ENCODE assay signal across 30 cellular contexts in genomic region chr5:123500476-123500875, GRCh38.
"Had no signal": no experiment of that assay in that cellular context is flagged by ENCODE, and none has a peak within 500 bp of the region (broad histone marks: within the 10 kb centered on the region; RNA-seq: fewer than 3 reads in every experiment).

No MANE protein-coding gene starts in this region.

- H3K4me3 Mint-ChIP-seq: dendritic cell treated with granulocyte-macrophage colony-stimulating factor and Interleukin-4, amounts not matched to agents 40 ng/mL and 50 ng/mL, for 4 days; endodermal cell; mesothelial cell of epicardium; naive B cell; natural killer cell treated with Interleukin-12 subunit alpha and Interleukin-12 subunit beta and Interleukin-15 and Interleukin-18, amount 100 ng/mL, for 72 hours; neural crest cell; stimulated activated naive B cell treated with anti-CD40 and anti-IgM and Interleukin-4, amounts not matched to agents 10 μg/mL and 1 μg/mL and 100 μg/mL, for 72 hours; stimulated activated naive CD8-positive, alpha-beta T cell treated with anti-CD3 and anti-CD28 coated beads, Interleukin-15, Interleukin-2, amounts not matched to agents 100 ng/mL and 50 ng/mL, for 24 hours had no signal

- H3K27ac ChIP-seq: colonic mucosa, epithelial cell of prostate, heart right ventricle, left lung, neutrophil, prostate gland, right atrium auricular region, thoracic aorta, tibial nerve, upper lobe of left lung, vagina had no signal

- H3K36me3 Mint-ChIP-seq: mesothelial cell of epicardium; naive B cell; natural killer cell treated with Interleukin-12 subunit alpha and Interleukin-12 subunit beta and Interleukin-15 and Interleukin-18, amount 100 ng/mL, for 72 hours; stimulated activated naive B cell treated with anti-CD40 and anti-IgM and Interleukin-4, amounts not matched to agents 10 μg/mL and 1 μg/mL and 100 μg/mL, for 72 hours had no signal

- ATAC-seq: esophagus mucosa; heart right ventricle; left lung; mucosa of descending colon; natural killer cell treated with Interleukin-12 subunit alpha and Interleukin-12 subunit beta and Interleukin-15 and Interleukin-18, amount 100 ng/mL, for 72 hours; sciatic nerve; stimulated activated naive B cell treated with anti-CD40 and anti-IgM and Interleukin-4, amounts not matched to agents 10 μg/mL and 1 μg/mL and 100 μg/mL, for 72 hours had no signal

- DNase-seq: colonic mucosa; effector CD8-positive, alpha-beta T cell; endodermal cell; foreskin melanocyte; glutamatergic neuron; heart right ventricle; hippocampal formation; left cardiac atrium; left lung; mesenchymal stem cell; mucosa of descending colon; naive B cell; stimulated activated CD4-positive, alpha-beta T cell treated with anti-CD3 and anti-CD28 coated beads, Interleukin-15, amount 100 ng/mL, for 24 hours; stimulated activated CD4-positive, alpha-beta T cell treated with anti-CD3 and anti-CD28 coated beads, Interleukin-2, amount 100 ng/mL, for 48 hours; stimulated activated naive B cell treated with anti-CD40 and anti-IgM and Interleukin-4, amounts not matched to agents 10 μg/mL and 1 μg/mL and 100 μg/mL, for 72 hours; upper lobe of left lung had no signal

- H3K4me3 ChIP-seq: colonic mucosa, heart right ventricle, left lung, mucosa of descending colon, prostate gland, right atrium auricular region, thoracic aorta, tibial nerve, upper lobe of left lung, vagina had no signal

- H3K9me3 Mint-ChIP-seq: dendritic cell treated with granulocyte-macrophage colony-stimulating factor and Interleukin-4, amounts not matched to agents 40 ng/mL and 50 ng/mL, for 4 days; endodermal cell; mesothelial cell of epicardium; naive B cell; natural killer cell treated with Interleukin-12 subunit alpha and Interleukin-12 subunit beta and Interleukin-15 and Interleukin-18, amount 100 ng/mL, for 72 hours; neural crest cell; stimulated activated naive B cell treated with anti-CD40 and anti-IgM and Interleukin-4, amounts not matched to agents 10 μg/mL and 1 μg/mL and 100 μg/mL, for 72 hours; stimulated activated naive CD8-positive, alpha-beta T cell treated with anti-CD3 and anti-CD28 coated beads, Interleukin-15, Interleukin-2, amounts not matched to agents 100 ng/mL and 50 ng/mL, for 24 hours had no signal

- H3K27ac Mint-ChIP-seq: dendritic cell treated with granulocyte-macrophage colony-stimulating factor and Interleukin-4, amounts not matched to agents 40 ng/mL and 50 ng/mL, for 4 days; endodermal cell; mesothelial cell of epicardium; naive B cell; natural killer cell treated with Interleukin-12 subunit alpha and Interleukin-12 subunit beta and Interleukin-15 and Interleukin-18, amount 100 ng/mL, for 72 hours; stimulated activated naive B cell treated with anti-CD40 and anti-IgM and Interleukin-4, amounts not matched to agents 10 μg/mL and 1 μg/mL and 100 μg/mL, for 72 hours; stimulated activated naive CD8-positive, alpha-beta T cell treated with anti-CD3 and anti-CD28 coated beads, Interleukin-15, Interleukin-2, amounts not matched to agents 100 ng/mL and 50 ng/mL, for 24 hours had no signal

- H3K27me3 ChIP-seq: colonic mucosa, heart right ventricle, left lung, neutrophil, right atrium auricular region, tibial nerve, upper lobe of left lung, vagina had no signal

- H3K36me3 ChIP-seq: colonic mucosa, heart right ventricle, left lung, neutrophil, prostate gland, right atrium auricular region, thoracic aorta, tibial nerve, upper lobe of left lung, vagina had no signal

- H3K27me3 Mint-ChIP-seq: dendritic cell treated with granulocyte-macrophage colony-stimulating factor and Interleukin-4, amounts not matched to agents 40 ng/mL and 50 ng/mL, for 4 days; stimulated activated naive CD8-positive, alpha-beta T cell treated with anti-CD3 and anti-CD28 coated beads, Interleukin-15, Interleukin-2, amounts not matched to agents 100 ng/mL and 50 ng/mL, for 24 hours had no signal

- H3K4me1 Mint-ChIP-seq: endodermal cell; naive B cell; neural crest cell; stimulated activated naive B cell treated with anti-CD40 and anti-IgM and Interleukin-4, amounts not matched to agents 10 μg/mL and 1 μg/mL and 100 μg/mL, for 72 hours had no signal

- H3K9me3 ChIP-seq: colonic mucosa, heart right ventricle, left lung, mucosa of descending colon, neutrophil, prostate gland, right atrium auricular region, thoracic aorta, tibial nerve, upper lobe of left lung, vagina had no signal

- H3K4me1 ChIP-seq: colonic mucosa, left lung, prostate gland, right atrium auricular region, tibial nerve, upper lobe of left lung, vagina had no signal
